ENCODE assay signal across 8 cellular contexts in the genomic region with DNA sequence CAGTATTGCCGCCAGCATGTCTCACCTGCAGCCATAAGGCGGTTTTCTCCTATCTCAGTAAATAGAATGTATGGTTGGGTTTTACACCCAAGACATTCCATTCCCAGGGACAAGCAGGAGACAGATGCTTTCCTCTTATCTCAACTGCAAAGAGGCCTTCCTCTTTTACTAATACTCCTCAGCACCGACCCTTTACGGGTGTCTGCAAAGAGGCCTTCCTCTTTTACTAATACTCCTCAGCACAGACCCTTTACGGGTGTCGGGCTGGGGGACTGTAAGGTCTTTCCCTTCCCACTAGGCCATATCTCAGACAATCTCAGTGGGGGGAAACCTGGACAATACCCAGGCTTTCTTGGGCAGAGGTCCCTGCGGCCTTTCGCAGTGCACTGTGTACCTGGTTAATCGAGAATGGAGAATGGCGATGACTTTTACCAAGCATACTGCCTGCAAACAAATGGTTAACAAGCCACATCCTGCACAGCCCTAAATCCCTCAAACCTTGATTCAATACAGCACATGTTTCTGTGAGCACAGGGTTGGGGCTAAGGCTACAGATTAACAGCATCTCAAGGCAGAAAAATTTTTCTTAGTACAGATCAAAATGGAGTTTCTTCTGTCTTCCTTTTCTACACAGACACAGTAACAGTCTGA. TPM values are rescaled to one million over a fixed set of nuclear protein-coding genes. Genes with fewer than 3 reads are reported as not detected.
DNase-seq lines count a peak whose midpoint lies in the region; TF ChIP-seq lines count a peak whose summit lies in the region.
"Not testable (repeated sequence)": the region's sequence is repeated elsewhere in the genome, so short reads cannot be mapped to it uniquely, and the experiment has no call there.

No MANE protein-coding gene starts in this region.

- intact Hi-C loops in activated T-helper 2 cell treated with anti-CD3 and anti-CD28 coated beads, Interferon-gamma antibody, Interleukin-2, Interleukin-4, amounts not matched to agents 10 μg/mL and 5 μg/mL and 100 μg/mL, durations not matched to agents 14 hours and 24 hours and 36 hours (cut with micrococcal nuclease), result loop anchor here (2.0 to 5.0 kb wide), 5 partner anchors 122 to 1143 kb away; a partner anchor contains a TSS

- H3K4me3 Mint-ChIP-seq in IgD-negative memory B cell, result peak overlapping the region; percentile 89 to 98 (median 94)
- H3K4me3 Mint-ChIP-seq in activated T-helper 2 cell treated with anti-CD3 and anti-CD28 coated beads, Interferon-gamma antibody, Interleukin-2, Interleukin-4, amounts not matched to agents 10 μg/mL and 5 μg/mL and 100 μg/mL, durations not matched to agents 14 hours and 24 hours and 36 hours (ENCODE audit: low read depth), result peak overlapping the region; percentile 85
- H3K4me3 Mint-ChIP-seq in nephron progenitor cell, result peak overlapping the region; percentile 90

- H3K27ac Mint-ChIP-seq in IgD-negative memory B cell, result peak overlapping the region; percentile 65 to 88 (median 88)
- peak overlapping the region; percentile 80 for H3K27ac Mint-ChIP-seq in activated T-helper 2 cell treated with anti-CD3 and anti-CD28 coated beads, Interferon-gamma antibody, Interleukin-2, Interleukin-4, amounts not matched to agents 10 μg/mL and 5 μg/mL and 100 μg/mL, durations not matched to agents 14 hours and 24 hours and 36 hours
- H3K27ac Mint-ChIP-seq in nephron progenitor cell, result peak overlapping the region; percentile 62

- H3K4me3 ChIP-seq in SJCRH30 (peak overlapping the region; percentile 87), iPS-18c (ENCODE audit: insufficient read depth, low read depth, low read length) (peak overlapping the region; percentile 97), stomach smooth muscle (ENCODE audit: low read length in 2 of 2) (peak overlapping the region; percentile 80 to 96)
- peak overlapping the region; percentile 80 for H3K4me3 ChIP-seq in effector memory CD4-positive, alpha-beta T cell (ENCODE audit: insufficient read depth, low read depth, low read length, poor library complexity, severe bottlenecking)

- DNase-seq in CD1c-positive myeloid dendritic cell (ENCODE audit: extremely low spot score), result peak; percentile 50
- not testable (repeated sequence) for DNase-seq in SJCRH30, nephron progenitor cell
- DNase-seq in activated T-helper 2 cell treated with anti-CD3 and anti-CD28 coated beads, Interferon-gamma antibody, Interleukin-2, Interleukin-4, amounts not matched to agents 10 μg/mL and 5 μg/mL and 100 μg/mL, durations not matched to agents 14 hours and 24 hours and 36 hours (ENCODE audit: low spot score), result peak; percentile 33
- peak in 1 of 3 donors; percentile 9 for DNase-seq in effector memory CD4-positive, alpha-beta T cell

- not testable (repeated sequence) for H3K27me3 ChIP-seq in SJCRH30; effector memory CD4-positive, alpha-beta T cell (replicated peaks; ENCODE audit: control insufficient read depth, insufficient read depth, low read length, poor library complexity, severe bottlenecking); stomach smooth muscle (ENCODE audit: control insufficient read depth in 1 of 2, insufficient read depth in 2 of 2, low read length in 2 of 2)

- not testable (repeated sequence) for H3K9me3 Mint-ChIP-seq in IgD-negative memory B cell; activated T-helper 2 cell treated with anti-CD3 and anti-CD28 coated beads, Interferon-gamma antibody, Interleukin-2, Interleukin-4, amounts not matched to agents 10 μg/mL and 5 μg/mL and 100 μg/mL, durations not matched to agents 14 hours and 24 hours and 36 hours; nephron progenitor cell

- not testable (repeated sequence) for H3K4me1 ChIP-seq in SJCRH30
- peaks cover 34% of the 10 kb centered on the region for H3K4me1 ChIP-seq in effector memory CD4-positive, alpha-beta T cell (ENCODE audit: control insufficient read depth, insufficient read depth, low read length, poor library complexity, severe bottlenecking)
- peaks cover 39% of the 10 kb centered on the region for H3K4me1 ChIP-seq in stomach smooth muscle (ENCODE audit: control insufficient read depth, insufficient read depth, low read length)

- peaks cover 29 to 45% (median 35%) of the 10 kb centered on the region in 3 donors for H3K4me1 Mint-ChIP-seq in IgD-negative memory B cell
- peaks cover 49% of the 10 kb centered on the region for H3K4me1 Mint-ChIP-seq in activated T-helper 2 cell treated with anti-CD3 and anti-CD28 coated beads, Interferon-gamma antibody, Interleukin-2, Interleukin-4, amounts not matched to agents 10 μg/mL and 5 μg/mL and 100 μg/mL, durations not matched to agents 14 hours and 24 hours and 36 hours (ENCODE audit: low read depth)
- peaks cover 41% of the 10 kb centered on the region for H3K4me1 Mint-ChIP-seq in nephron progenitor cell

- not testable (repeated sequence) for H3K36me3 ChIP-seq in SJCRH30
- peaks cover 30% of the 10 kb centered on the region for H3K36me3 ChIP-seq in effector memory CD4-positive, alpha-beta T cell (ENCODE audit: control insufficient read depth, insufficient read depth, low read length)
- H3K36me3 ChIP-seq in stomach smooth muscle (ENCODE audit: control insufficient read depth in 2 of 2, insufficient read depth in 2 of 2, low read length in 2 of 2), result peaks cover 28 to 32% of the 10 kb centered on the region in 2 donors

- H3K27ac ChIP-seq in SJCRH30, result peak overlapping the region; percentile 18; the same call in 1 of the 2 replicates
- peak overlapping the region; percentile 85 for H3K27ac ChIP-seq in effector memory CD4-positive, alpha-beta T cell (ENCODE audit: insufficient read depth, low read length, poor library complexity, severe bottlenecking)
- H3K27ac ChIP-seq in stomach smooth muscle (ENCODE audit: low read length), result not testable (repeated sequence)

- H3K36me3 Mint-ChIP-seq in IgD-negative memory B cell, result not testable (repeated sequence)
- H3K36me3 Mint-ChIP-seq in activated T-helper 2 cell treated with anti-CD3 and anti-CD28 coated beads, Interferon-gamma antibody, Interleukin-2, Interleukin-4, amounts not matched to agents 10 μg/mL and 5 μg/mL and 100 μg/mL, durations not matched to agents 14 hours and 24 hours and 36 hours (ENCODE audit: low read depth), result peaks cover 50% of the 10 kb centered on the region
- H3K36me3 Mint-ChIP-seq in nephron progenitor cell (ENCODE audit: low read depth), result peaks cover 15% of the 10 kb centered on the region

- H3K9ac ChIP-seq in stomach smooth muscle (ENCODE audit: low read length in 2 of 2), result peak overlapping the region; percentile 80 to 84

- H3K27me3 Mint-ChIP-seq in IgD-negative memory B cell; activated T-helper 2 cell treated with anti-CD3 and anti-CD28 coated beads, Interferon-gamma antibody, Interleukin-2, Interleukin-4, amounts not matched to agents 10 μg/mL and 5 μg/mL and 100 μg/mL, durations not matched to agents 14 hours and 24 hours and 36 hours (ENCODE audit: low read depth): not testable (repeated sequence)
- peaks cover 17% of the 10 kb centered on the region for H3K27me3 Mint-ChIP-seq in nephron progenitor cell (ENCODE audit: low read depth, poor library complexity)

- H3K9me3 ChIP-seq in SJCRH30 (replicated peaks); effector memory CD4-positive, alpha-beta T cell (ENCODE audit: control insufficient read depth, low read length); iPS-18c (ENCODE audit: control insufficient read depth, insufficient read depth, low read length); stomach smooth muscle (ENCODE audit: control insufficient read depth in 2 of 2, low read length in 2 of 2): not testable (repeated sequence)

- not testable (repeated sequence) for TF ChIP-seq CTCF in nephron progenitor cell (IDR thresholded peaks at IDR 0.05)

RNA-seq across cellular contexts. Expression of a gene that starts 1.2 kb away (rescaled TPM):
- polyA plus RNA-seq in IgD-negative memory B cell, result 41.8 TPM
- 14.9 and 15.0 TPM in 2 replicates for total RNA-seq in SJCRH30 (2014; rRNA removed; shearing (Covaris generic))
- total RNA-seq in activated T-helper 2 cell treated with anti-CD3 and anti-CD28 coated beads, Interferon-gamma antibody, Interleukin-2, Interleukin-4, amounts not matched to agents 10 μg/mL and 5 μg/mL and 100 μg/mL, durations not matched to agents 14 hours and 24 hours and 36 hours, result 68.6 and 69.5 TPM in 2 replicates

RNA-seq across cellular contexts. Expression of a gene that starts 2.7 kb away (rescaled TPM):
- polyA plus RNA-seq in IgD-negative memory B cell, result 83.0 TPM
- 2.5 and 2.7 TPM in 2 replicates for total RNA-seq in SJCRH30 (2014; rRNA removed; shearing (Covaris generic))
- 36.5 and 46.5 TPM in 2 replicates for total RNA-seq in activated T-helper 2 cell treated with anti-CD3 and anti-CD28 coated beads, Interferon-gamma antibody, Interleukin-2, Interleukin-4, amounts not matched to agents 10 μg/mL and 5 μg/mL and 100 μg/mL, durations not matched to agents 14 hours and 24 hours and 36 hours

RNA-seq across cellular contexts. Expression of a gene that starts 29.6 kb away (rescaled TPM):
- polyA plus RNA-seq in IgD-negative memory B cell, result 13.0 TPM
- 27.9 and 31.6 TPM in 2 replicates for total RNA-seq in SJCRH30 (2014; rRNA removed; shearing (Covaris generic))
- 62.2 and 65.8 TPM in 2 replicates for total RNA-seq in activated T-helper 2 cell treated with anti-CD3 and anti-CD28 coated beads, Interferon-gamma antibody, Interleukin-2, Interleukin-4, amounts not matched to agents 10 μg/mL and 5 μg/mL and 100 μg/mL, durations not matched to agents 14 hours and 24 hours and 36 hours

Comparison
In these comparisons a context has a peak if more than half of its experiments do, and no peak if none do; other contexts are left out.
1. RNA of a gene that starts 2.7 kb away (total RNA-seq): 36.5 to 46.5 TPM in activated T-helper 2 cell treated with anti-CD3 and anti-CD28 coated beads, Interferon-gamma antibody, Interleukin-2, Interleukin-4, amounts not matched to agents 10 μg/mL and 5 μg/mL and 100 μg/mL, durations not matched to agents 14 hours and 24 hours and 36 hours; 2.5 to 2.7 TPM in SJCRH30; every median in the first group is over 10 times any median in the second.
2. Peak in every context shown above with its lines, with median percentiles within 50 percentile points of each other: H3K27ac Mint-ChIP-seq, H3K4me3 Mint-ChIP-seq and H3K4me3 ChIP-seq.